25 cellular contexts compared by ENCODE assay signal in genomic region chr2:163541920-163542319, GRCh38.
"Had no signal": no experiment of that assay in that cellular context is flagged by ENCODE, and none has a peak within 500 bp of the region (broad histone marks: within the 10 kb centered on the region; RNA-seq: fewer than 3 reads in every experiment).

No MANE protein-coding gene starts in this region.

- H3K4me3 ChIP-seq: colonic mucosa, esophagus squamous epithelium, gastrocnemius medialis, heart right ventricle, left lung, lower lobe of right lung had no signal

- H3K4me1 ChIP-seq: colonic mucosa, esophagus squamous epithelium, gastrocnemius medialis, left lung, lower lobe of right lung had no signal

- H3K9me3 ChIP-seq: colonic mucosa, esophagus squamous epithelium, gastrocnemius medialis, heart right ventricle, left lung, lower lobe of right lung had no signal

- H3K36me3 ChIP-seq: colonic mucosa, esophagus squamous epithelium, gastrocnemius medialis, heart right ventricle, left lung, lower lobe of right lung had no signal

- H3K27ac ChIP-seq: colonic mucosa, epithelial cell of prostate, esophagus squamous epithelium, gastrocnemius medialis, heart right ventricle, left lung, lower lobe of right lung had no signal

- FAIRE-seq: endometrium, islet of Langerhans, keratinocyte had no signal

- ATAC-seq: effector memory CD8-positive, alpha-beta T cell; esophagus mucosa; gastrocnemius medialis; heart right ventricle; left cardiac atrium; left lung; left ventricle myocardium superior; lower lobe of right lung had no signal

- DNase-seq: colonic mucosa; cortex of kidney; effector CD8-positive, alpha-beta T cell; effector memory CD8-positive, alpha-beta T cell; endodermal cell; erythroblast; esophagus squamous epithelium; foreskin fibroblast; foreskin melanocyte; gastrocnemius medialis; glutamatergic neuron; head of caudate nucleus; heart right ventricle; hippocampal formation; left cardiac atrium; left lung; left ventricle myocardium superior; lower lobe of right lung; mesendoderm; midbrain had no signal

- H3K27me3 ChIP-seq: colonic mucosa, esophagus squamous epithelium, gastrocnemius medialis, heart right ventricle, left lung had no signal
